8 cellular contexts compared by ENCODE assay signal in the genomic region with DNA sequence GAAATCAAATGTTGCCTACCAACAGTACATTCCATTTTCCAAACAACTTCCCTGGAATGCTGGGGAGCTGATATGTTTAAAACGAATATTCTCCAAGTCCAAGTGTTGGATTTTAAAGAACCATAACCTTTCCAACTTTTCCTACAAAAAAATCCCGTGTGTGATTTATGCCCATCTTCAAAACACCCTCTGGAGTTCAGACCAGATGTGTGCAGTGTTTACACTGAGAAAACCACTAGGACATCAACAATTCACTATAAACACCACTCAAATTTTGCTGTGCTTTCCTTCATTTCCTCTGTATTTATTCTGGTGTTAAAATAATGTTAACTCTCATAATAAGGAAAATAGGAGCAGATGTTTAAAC. TPM values are rescaled to one million over a fixed set of nuclear protein-coding genes. Genes with fewer than 3 reads are reported as not detected.
DNase-seq lines count a peak whose midpoint lies in the region; ATAC-seq and TF ChIP-seq lines count a peak whose summit lies in the region.

No MANE protein-coding gene starts in this region.

- no peak for TF ChIP-seq POLR2A in thyroid gland (IDR thresholded peaks at IDR 0.05)

- H3K36me3 ChIP-seq in thyroid gland: no peaks in the 10 kb centered on the region

- peaks cover 53 to 55% of the 10 kb centered on the region in 2 donors for H3K4me1 ChIP-seq in thyroid gland

- H3K27me3 ChIP-seq in layer of hippocampus (ENCODE audit: control insufficient read depth, insufficient read depth, low read length) (no peaks in the 10 kb centered on the region), thyroid gland (no peaks in the 10 kb centered on the region)

- no peaks in the 10 kb centered on the region for H3K9me3 ChIP-seq in thyroid gland

- H3K27ac Mint-ChIP-seq in activated T-cell treated with anti-CD3 and anti-CD28 coated beads, Interleukin-2, amount 50 U/mL, for 24 hours: peak overlapping the region; percentile 99
- peak overlapping the region; percentile 96 for H3K27ac Mint-ChIP-seq in activated naive CD8-positive, alpha-beta T cell treated with anti-CD3 and anti-CD28 coated beads, Interleukin-2, amount 50 U/mL, for 24 hours

- no peak for ATAC-seq in activated naive CD8-positive, alpha-beta T cell treated with anti-CD3 and anti-CD28 coated beads, Interleukin-2, amount 50 U/mL, for 24 hours
- ATAC-seq in GM19463 (IDR thresholded peaks at IDR 0.05; ENCODE audit: unreplicated experiment): no peak
- ATAC-seq in esophagus mucosa: no peak

- no peak for DNase-seq in activated T-cell treated with anti-CD3 and anti-CD28 coated beads, Interleukin-2, amount 50 U/mL, for 24 hours
- DNase-seq in activated T-cell treated with anti-CD3 and anti-CD28 coated beads for 4 hours (no peak), thyroid gland (no peak), DMS79 treated with DMSO at 0.1 percent for 48 hours (lab: John Stamatoyannopoulos, UW) (no peak)
- DNase-seq in activated naive CD8-positive, alpha-beta T cell treated with anti-CD3 and anti-CD28 coated beads, Interleukin-2, amount 50 U/mL, for 24 hours: no peak

- TF ChIP-seq CTCF in thyroid gland (IDR thresholded peaks at IDR 0.05): no peak

- H3K27ac ChIP-seq in layer of hippocampus (ENCODE audit: low read depth, low read length): peak overlapping the region; percentile 94
- peak overlapping the region; percentile 90 to 95 (median 91) for H3K27ac ChIP-seq in thyroid gland

- H3K4me3 ChIP-seq in thyroid gland (replicated peaks in 1 of 3): peak overlapping the region in 1 of 3 donors; percentile 67

- peak overlapping the region; percentile 99 for H3K4me3 Mint-ChIP-seq in activated T-cell treated with anti-CD3 and anti-CD28 coated beads, Interleukin-2, amount 50 U/mL, for 24 hours
- H3K4me3 Mint-ChIP-seq in activated naive CD8-positive, alpha-beta T cell treated with anti-CD3 and anti-CD28 coated beads, Interleukin-2, amount 50 U/mL, for 24 hours: peak overlapping the region; percentile 95

- intact Hi-C loops in thyroid gland (cut with DNase I): no loop called here

- 3 to 9% methylated on average over 2 of the region's 2 CpGs for WGBS in thyroid gland, 2 donors

- peaks cover 60% of the 10 kb centered on the region for H3K4me1 Mint-ChIP-seq in activated T-cell treated with anti-CD3 and anti-CD28 coated beads, Interleukin-2, amount 50 U/mL, for 24 hours (ENCODE audit: low read depth)
- peaks cover 57% of the 10 kb centered on the region for H3K4me1 Mint-ChIP-seq in activated naive CD8-positive, alpha-beta T cell treated with anti-CD3 and anti-CD28 coated beads, Interleukin-2, amount 50 U/mL, for 24 hours

- H3K36me3 Mint-ChIP-seq in activated T-cell treated with anti-CD3 and anti-CD28 coated beads, Interleukin-2, amount 50 U/mL, for 24 hours (ENCODE audit: low read depth): peaks cover 37% of the 10 kb centered on the region
- H3K36me3 Mint-ChIP-seq in activated naive CD8-positive, alpha-beta T cell treated with anti-CD3 and anti-CD28 coated beads, Interleukin-2, amount 50 U/mL, for 24 hours (ENCODE audit: low read depth): peaks cover 19% of the 10 kb centered on the region

- no peaks in the 10 kb centered on the region for H3K9me3 Mint-ChIP-seq in activated T-cell treated with anti-CD3 and anti-CD28 coated beads, Interleukin-2, amount 50 U/mL, for 24 hours
- H3K9me3 Mint-ChIP-seq in activated naive CD8-positive, alpha-beta T cell treated with anti-CD3 and anti-CD28 coated beads, Interleukin-2, amount 50 U/mL, for 24 hours: no peaks in the 10 kb centered on the region

- H3K27me3 Mint-ChIP-seq in activated T-cell treated with anti-CD3 and anti-CD28 coated beads, Interleukin-2, amount 50 U/mL, for 24 hours: no peaks in the 10 kb centered on the region
- no peaks in the 10 kb centered on the region for H3K27me3 Mint-ChIP-seq in activated naive CD8-positive, alpha-beta T cell treated with anti-CD3 and anti-CD28 coated beads, Interleukin-2, amount 50 U/mL, for 24 hours

RNA-seq across cellular contexts. Expression of a gene that starts 2.4 kb away (rescaled TPM):
- total RNA-seq in thyroid gland (100 to 1,000 TPM in 3 of 4 donors, 10 to 100 TPM in 1; 96.0 to 142 (median 131) TPM), esophagus mucosa (36.3 TPM)
